Comparison of ENCODE assay signal across 22 cellular contexts in the genomic region with DNA sequence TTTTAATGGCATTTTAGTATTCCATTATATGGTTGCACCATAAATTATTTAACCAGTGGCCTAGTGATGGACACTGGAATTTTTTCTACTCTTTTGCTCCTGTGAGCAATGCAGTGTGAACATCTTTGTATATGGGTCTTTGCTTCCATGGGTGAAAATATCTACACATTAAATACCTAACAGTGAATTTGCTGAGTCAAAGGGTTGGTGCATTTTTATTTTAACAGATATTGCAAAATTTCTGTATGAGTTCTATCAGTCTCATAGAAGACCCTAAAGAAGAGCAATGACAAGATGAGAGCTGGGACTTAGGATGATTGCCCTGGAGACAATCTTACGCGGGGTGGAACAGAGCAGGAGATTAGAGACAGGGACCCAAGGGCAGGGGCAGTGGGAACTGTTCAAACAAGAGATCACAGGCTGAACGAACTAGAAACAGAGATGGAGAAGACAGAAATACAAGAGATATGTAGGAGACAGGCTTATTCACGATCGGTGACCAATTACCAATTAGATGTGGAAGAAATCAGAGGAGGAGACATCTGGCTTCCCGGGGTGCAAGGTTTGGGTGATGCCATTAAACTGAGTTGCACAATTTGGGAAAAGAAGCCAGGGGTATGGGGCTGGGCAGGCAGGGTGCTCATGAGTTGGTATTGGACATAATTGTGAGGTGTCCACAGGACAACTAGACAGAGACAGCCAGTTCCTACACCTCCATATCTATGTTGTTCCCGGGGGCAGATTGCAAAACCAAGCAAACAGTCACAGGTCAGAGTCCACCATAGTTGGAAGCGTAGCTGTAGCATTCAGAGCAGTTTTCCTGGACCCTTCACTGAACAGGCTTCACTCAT. TPM values are rescaled to one million over a fixed set of nuclear protein-coding genes. Genes with fewer than 3 reads are reported as not detected.
DNase-seq lines count a peak whose midpoint lies in the region; ATAC-seq and TF ChIP-seq lines count a peak whose summit lies in the region.
"Had no signal": no experiment of that assay in that cellular context is flagged by ENCODE, and none has a peak within 500 bp of the region (broad histone marks: within the 10 kb centered on the region; RNA-seq: fewer than 3 reads in every experiment).

No MANE protein-coding gene starts in this region.

- peak; percentile 48 to 63 for TF ChIP-seq RAD21 in liver (IDR thresholded peaks at IDR 0.05)

- no peak overlapping the region for H2AFZ ChIP-seq in neural progenitor cell (replicated peaks)

- TF ChIP-seq CTCF in HEK293 (tag by site-specific recombination; IDR thresholded peaks at IDR 0.05) (no peak), body of pancreas (IDR thresholded peaks at IDR 0.05) (no peak), liver (IDR thresholded peaks at IDR 0.05; ENCODE audit: low read depth, low read length, missing input control) (no peak), type B pancreatic cell (conservative IDR thresholded peaks at IDR 0.05) (no peak), nephron progenitor cell (IDR thresholded peaks at IDR 0.05) (no peak), neural progenitor cell (IDR thresholded peaks at IDR 0.05) (no peak)

- ATAC-seq in body of pancreas = peak; percentile 97
- no peak for ATAC-seq in GM18868 (IDR thresholded peaks at IDR 0.05; ENCODE audit: unreplicated experiment)
- ATAC-seq: PC-3 had no signal

- H3K36me3 ChIP-seq in HEK293 (ENCODE audit: control insufficient read depth in 2 of 2, insufficient read depth in 1 of 2, low read length in 2 of 2) (no peaks in the 10 kb centered on the region), body of pancreas (replicated peaks in 1 of 2; ENCODE audit: insufficient read depth in 1 of 2, low read depth in 2 of 2) (no peaks in the 10 kb centered on the region), liver (ENCODE audit: control insufficient read depth in 4 of 4, insufficient read depth in 3 of 4, low read depth in 1 of 4, low read length in 3 of 4) (no peaks in the 10 kb centered on the region), neural progenitor cell (no peaks in the 10 kb centered on the region)

- CTCF ChIA-PET in HEK293 (lab: Yijun Ruan, JAX) = no interaction called here

- H3K4me3 Mint-ChIP-seq in type B pancreatic cell = no peak overlapping the region
- no peak overlapping the region for H3K4me3 Mint-ChIP-seq in nephron progenitor cell
- no peak overlapping the region for H3K4me3 Mint-ChIP-seq in neural progenitor cell

- no peak overlapping the region for H3K4me2 ChIP-seq in neural progenitor cell

- no peaks in the 10 kb centered on the region for H4K20me1 ChIP-seq in neural progenitor cell (ENCODE audit: low read depth)

- 43 to 47% methylated on average over 8 of the region's 8 CpGs for WGBS in body of pancreas, 2 donors
- WGBS in liver = 32% methylated on average over 8 of the region's 8 CpGs

- H3K4me1 ChIP-seq in HEK293 (ENCODE audit: control insufficient read depth, insufficient read depth, low read length) = no peaks in the 10 kb centered on the region
- H3K4me1 ChIP-seq in body of pancreas = peaks cover 31% of the 10 kb centered on the region
- H3K4me1 ChIP-seq in liver (ENCODE audit: control insufficient read depth in 4 of 4, insufficient read depth in 4 of 4, low read length in 3 of 4) = peaks cover 17 to 47% (median 31%) of the 10 kb centered on the region in 4 donors
- no peaks in the 10 kb centered on the region for H3K4me1 ChIP-seq in neural progenitor cell

- H3K4me3 ChIP-seq in HEK293 (ENCODE audit: low read depth, low read length) (no peak overlapping the region), body of pancreas (no peak overlapping the region), liver (ENCODE audit: low read depth in 1 of 3, low read length in 3 of 3) (peak overlapping the region; percentile 2 to 50 (median 19)), neural progenitor cell (no peak overlapping the region)

- H3K9me3 Mint-ChIP-seq in type B pancreatic cell = no peaks in the 10 kb centered on the region
- H3K9me3 Mint-ChIP-seq in nephron progenitor cell = no peaks in the 10 kb centered on the region
- H3K9me3 Mint-ChIP-seq in neural progenitor cell = no peaks in the 10 kb centered on the region

- H3K36me3 Mint-ChIP-seq in type B pancreatic cell (no peaks in the 10 kb centered on the region), nephron progenitor cell (ENCODE audit: low read depth) (no peaks in the 10 kb centered on the region), neural progenitor cell (no peaks in the 10 kb centered on the region)

- H3K79me2 ChIP-seq in neural progenitor cell (ENCODE audit: low read depth) = no peaks in the 10 kb centered on the region

- H3K27ac ChIP-seq in HEK293 (ENCODE audit: extremely low read depth, low read depth, low read length) (no peak overlapping the region), body of pancreas (peak overlapping the region in 2 of 4 donors; percentile 15 to 47), liver (ENCODE audit: low read depth in 1 of 2, low read length in 2 of 2) (peak overlapping the region; percentile 90 to 99), neural progenitor cell (no peak overlapping the region)
- H3K27ac ChIP-seq: C4-2B, RWPE1 had no signal

- intact Hi-C loops in body of pancreas (cut with DNase I) = no loop called here

- POLR2A ChIA-PET in HEK293 (lab: Yijun Ruan, JAX) = no interaction called here

- peak overlapping the region; percentile 61 for H3K27ac Mint-ChIP-seq in type B pancreatic cell
- no peak overlapping the region for H3K27ac Mint-ChIP-seq in nephron progenitor cell
- no peak overlapping the region for H3K27ac Mint-ChIP-seq in neural progenitor cell

- no peak for TF ChIP-seq POLR2A in body of pancreas (IDR thresholded peaks at IDR 0.05)

- no peaks in the 10 kb centered on the region for H3K4me1 Mint-ChIP-seq in type B pancreatic cell (ENCODE audit: unreplicated experiment)
- H3K4me1 Mint-ChIP-seq in nephron progenitor cell = peaks cover 7% of the 10 kb centered on the region
- no peaks in the 10 kb centered on the region for H3K4me1 Mint-ChIP-seq in neural progenitor cell

- H3K9ac ChIP-seq in liver (ENCODE audit: low read depth in 1 of 2, low read length in 2 of 2) (peak overlapping the region; percentile 3 to 71), neural progenitor cell (no peak overlapping the region)

- no peaks in the 10 kb centered on the region for H3F3A ChIP-seq in neural progenitor cell (ENCODE audit: low read depth)

- H3K9me3 ChIP-seq in HEK293 (ENCODE audit: control insufficient read depth, insufficient read depth, low read depth, low read length) (no peaks in the 10 kb centered on the region), body of pancreas (no peaks in the 10 kb centered on the region), liver (ENCODE audit: control insufficient read depth in 4 of 4, low read length in 3 of 4) (no peaks in the 10 kb centered on the region), neural progenitor cell (ENCODE audit: low read depth) (no peaks in the 10 kb centered on the region)

- H3K27me3 Mint-ChIP-seq in type B pancreatic cell (peaks cover 6% of the 10 kb centered on the region), nephron progenitor cell (ENCODE audit: low read depth, poor library complexity) (peaks cover 33% of the 10 kb centered on the region), neural progenitor cell (ENCODE audit: insufficient read depth, low read depth) (no peaks in the 10 kb centered on the region)

- DNase-seq in body of pancreas (peak; percentile 55 to 75 (median 70)), type B pancreatic cell (ENCODE audit: extremely low spot score, unreplicated experiment) (no peak), nephron progenitor cell (no peak), neural progenitor cell (ENCODE audit: low spot score) (no peak)
- DNase-seq: AML-193, GDM1, GOT3, KBM-7, MV-4-11, NCI-H1417, NCI-H187, NCI-H2107, NCI-H2227 treated with DMSO at 0.1 percent for 48 hours, NCI-H510A treated with DMSO at 0.1 percent for 48 hours, PC-3, SIG-M5 had no signal

- H3K27me3 ChIP-seq in body of pancreas (no peaks in the 10 kb centered on the region), liver (ENCODE audit: control insufficient read depth in 4 of 4, insufficient read depth in 4 of 4, low read length in 3 of 4) (no peaks in the 10 kb centered on the region), neural progenitor cell (no peaks in the 10 kb centered on the region)

TF ChIP-seq in HEK293, 187 proteins besides CTCF, POLR2A, EP300 and RAD21:
- peak; percentile 1; the same call in 1 of the 2 replicates for TF ChIP-seq ZNF157 (tag by site-specific recombination; IDR thresholded peaks at IDR 0.05)
- no peak for TF ChIP-seq GLIS1 (tag by site-specific recombination; IDR thresholded peaks at IDR 0.05)

TF ChIP-seq in liver, 16 proteins besides CTCF, POLR2A, EP300 and RAD21 (continues in another document):
- TF ChIP-seq NR2F2 (IDR thresholded peaks at IDR 0.05) (peak; percentile 76), ZBTB33 (IDR thresholded peaks at IDR 0.05) (peak; percentile 94), EGR1 (IDR thresholded peaks at IDR 0.05; ENCODE audit: low read depth in 2 of 2) (peak; percentile 77 to 96), FOXA1 (IDR thresholded peaks at IDR 0.05) (peak; percentile 83)

RNA-seq across cellular contexts. Expression of gene LONP2, which starts 39.9 kb away (rescaled TPM):
- total RNA-seq in body of pancreas = 10 to 100 TPM; 44.2 to 59.1 TPM
- 100 to 1,000 TPM in 1 of 2 donors, 10 to 100 TPM in 1; 30.0 to 304 TPM for total RNA-seq in liver
- polyA plus RNA-seq in liver = 10 to 100 TPM; 50.6 to 55.0 TPM
- total RNA-seq in type B pancreatic cell (ENCODE audit: low replicate concordance) = 61.5 and 65.5 TPM in 2 replicates
- total RNA-seq in neural progenitor cell (ENCODE audit: low replicate concordance) = 27.8 and 30.6 TPM in 2 replicates

RNA-seq across cellular contexts. Expression of gene ABCC11, which starts 43.1 kb away (rescaled TPM):
- total RNA-seq in body of pancreas (under 1 TPM in 1 of 2 donors, not detected in 1; 0.52 TPM), liver (10 to 100 TPM in 1 of 2 donors, 1 to 10 TPM in 1; 1.4 to 22.3 TPM), type B pancreatic cell (ENCODE audit: low replicate concordance) (0.07 and 0.19 TPM in 2 replicates), neural progenitor cell (ENCODE audit: low replicate concordance) (0.09 TPM in 1 of 2 replicates, not detected in the other)
- polyA plus RNA-seq in liver = 1 to 10 TPM; 2.5 to 2.8 TPM
- total RNA-seq: Daoy had no signal

RNA-seq across cellular contexts. Expression of gene ABCC12, which starts 48.4 kb away (rescaled TPM):
- total RNA-seq in body of pancreas (not detected), liver (under 1 TPM in 1 of 2 donors, not detected in 1; 0.25 TPM), type B pancreatic cell (ENCODE audit: low replicate concordance) (0.10 TPM in 1 of 2 replicates, not detected in the other), neural progenitor cell (ENCODE audit: low replicate concordance) (0.06 and 0.12 TPM in 2 replicates)
- polyA plus RNA-seq in liver = not detected
- total RNA-seq: Daoy, PC-3 had no signal

Comparison
In these comparisons a context has a peak if more than half of its experiments do, and no peak if none do; other contexts are left out.
1. H3K27ac ChIP-seq: peak in liver (2 of 2); none in HEK293 (single experiment) and neural progenitor cell (single experiment).
2. H3K4me3 ChIP-seq: peak in liver (3 of 3); none in HEK293 (single experiment), body of pancreas (0 of 2) and neural progenitor cell (single experiment).
3. DNase-seq: peak in body of pancreas (4 of 4); none in type B pancreatic cell (single experiment), nephron progenitor cell (single experiment) and neural progenitor cell (single experiment).